In genomic region chr17:56926704-56927103, GRCh38 we compare ENCODE assay signal across 22 cellular contexts.
"Had no signal": no experiment of that assay in that cellular context is flagged by ENCODE, and none has a peak within 500 bp of the region (broad histone marks: within the 10 kb centered on the region; RNA-seq: fewer than 3 reads in every experiment).

No MANE protein-coding gene starts in this region.

- H3K27ac Mint-ChIP-seq: activated CD4-positive, alpha-beta memory T cell treated with anti-CD3 and anti-CD28 coated beads, Interleukin-2, amount 10 ng/mL, durations not matched to agents 7 days and 5 days; activated CD4-positive, alpha-beta T cell treated with anti-CD3 and anti-CD28 coated beads, Interleukin-2, amount 10 ng/mL, durations not matched to agents 24 days and 14 days; activated naive CD4-positive, alpha-beta T cell treated with anti-CD3 and anti-CD28 coated beads, Interleukin-2, amount 50 U/mL, for 72 hours; activated T-helper 17 cell treated with anti-CD3 and anti-CD28 coated beads, Interleukin-2, amount 50 U/mL, for 72 hours; brain; mesothelial cell of epicardium; naive thymus-derived CD8-positive, alpha-beta T cell; neural progenitor cell had no signal

- H3K27me3 Mint-ChIP-seq: activated T-helper 17 cell treated with anti-CD3 and anti-CD28 coated beads, Interleukin-2, amount 50 U/mL, for 72 hours had no signal

- H3K9me3 ChIP-seq: sigmoid colon, upper lobe of left lung had no signal

- H3K4me3 ChIP-seq: heart left ventricle, neural progenitor cell, sigmoid colon, smooth muscle cell, upper lobe of left lung had no signal

- DNase-seq: activated CD4-positive, alpha-beta memory T cell treated with anti-CD3 and anti-CD28 coated beads, Interleukin-2, amount 10 ng/mL, durations not matched to agents 7 days and 5 days; activated CD4-positive, alpha-beta T cell treated with anti-CD3 and anti-CD28 coated beads, Interleukin-2, amount 10 ng/mL, durations not matched to agents 24 days and 14 days; activated T-cell treated with anti-CD3 and anti-CD28 coated beads for 4 hours; aorta; heart left ventricle; left ventricle myocardium superior; mammary epithelial cell; naive thymus-derived CD8-positive, alpha-beta T cell; retina; sigmoid colon; stimulated activated CD4-positive, alpha-beta T cell treated with anti-CD3 and anti-CD28 coated beads, Interleukin-15, amount 100 ng/mL, for 24 hours; stimulated activated CD4-positive, alpha-beta T cell treated with anti-CD3 and anti-CD28 coated beads, Interleukin-2, amount 100 ng/mL, for 48 hours; stimulated activated naive CD8-positive, alpha-beta T cell treated with anti-CD3 and anti-CD28 coated beads, Interleukin-15, Interleukin-2, amounts not matched to agents 100 U/mL and 50 U/mL, for 24 hours; T-helper 1 cell; upper lobe of left lung had no signal

- H3K9ac ChIP-seq: neural progenitor cell had no signal

- H3K4me3 Mint-ChIP-seq: activated CD4-positive, alpha-beta memory T cell treated with anti-CD3 and anti-CD28 coated beads, Interleukin-2, amount 10 ng/mL, durations not matched to agents 7 days and 5 days; activated CD4-positive, alpha-beta T cell treated with anti-CD3 and anti-CD28 coated beads, Interleukin-2, amount 10 ng/mL, durations not matched to agents 24 days and 14 days; activated T-helper 17 cell treated with anti-CD3 and anti-CD28 coated beads, Interleukin-2, amount 50 U/mL, for 72 hours; brain; mesothelial cell of epicardium; naive thymus-derived CD8-positive, alpha-beta T cell; neural progenitor cell had no signal

- H3K4me1 Mint-ChIP-seq: activated CD4-positive, alpha-beta memory T cell treated with anti-CD3 and anti-CD28 coated beads, Interleukin-2, amount 10 ng/mL, durations not matched to agents 7 days and 5 days; activated CD4-positive, alpha-beta T cell treated with anti-CD3 and anti-CD28 coated beads, Interleukin-2, amount 10 ng/mL, durations not matched to agents 24 days and 14 days; activated T-helper 17 cell treated with anti-CD3 and anti-CD28 coated beads, Interleukin-2, amount 50 U/mL, for 72 hours; brain; mesothelial cell of epicardium; naive thymus-derived CD8-positive, alpha-beta T cell; neural progenitor cell had no signal

- ATAC-seq: activated naive CD4-positive, alpha-beta T cell treated with anti-CD3 and anti-CD28 coated beads, Interleukin-2, amount 50 U/mL, for 72 hours; activated T-helper 17 cell treated with anti-CD3 and anti-CD28 coated beads, Interleukin-2, amount 50 U/mL, for 72 hours; heart left ventricle; left ventricle myocardium superior; naive thymus-derived CD8-positive, alpha-beta T cell; stimulated activated naive CD8-positive, alpha-beta T cell treated with anti-CD3 and anti-CD28 coated beads, Interleukin-15, Interleukin-2, amounts not matched to agents 100 U/mL and 50 U/mL, for 24 hours had no signal

- H3K27me3 ChIP-seq: heart left ventricle, neural progenitor cell, sigmoid colon, upper lobe of left lung had no signal

- H3K9me3 Mint-ChIP-seq: activated T-helper 17 cell treated with anti-CD3 and anti-CD28 coated beads, Interleukin-2, amount 50 U/mL, for 72 hours had no signal

- H3K4me1 ChIP-seq: heart left ventricle, neural progenitor cell, sigmoid colon, upper lobe of left lung had no signal

- H3K36me3 ChIP-seq: heart left ventricle, sigmoid colon, upper lobe of left lung had no signal

- H3K27ac ChIP-seq: epithelial cell of prostate, heart left ventricle, neural progenitor cell, sigmoid colon, upper lobe of left lung had no signal
